ENCODE assay signal across 12 cellular contexts in genomic region chr4:151358266-151358665, GRCh38. TPM values are rescaled to one million over a fixed set of nuclear protein-coding genes. Genes with fewer than 3 reads are reported as not detected.
"Had no signal": no experiment of that assay in that cellular context is flagged by ENCODE, and none has a peak within 500 bp of the region (broad histone marks: within the 10 kb centered on the region; RNA-seq: fewer than 3 reads in every experiment).

No MANE protein-coding gene starts in this region.

- H3K27ac Mint-ChIP-seq: activated B cell treated with CpG ODN at 0.5 μM for 24 hours; nephron; T-helper 1 cell treated with Interleukin-12 subunit alpha and Interleukin-12 subunit beta and Interleukin-4 antibody, amounts not matched to agents 30 μg/mL and 1 μg/mL, for 36 hours had no signal

- H3K27ac ChIP-seq: skin epidermis, stomach, thyroid gland had no signal

- H3K27me3 ChIP-seq: stomach, thyroid gland had no signal

- ATAC-seq: left lobe of liver, SK-N-SH treated with all-trans-retinoic acid at 6 μM for 48 hours had no signal

- H3K4me3 ChIP-seq: skin epidermis, stomach, thyroid gland had no signal

- DNase-seq: activated B cell treated with CpG ODN at 0.5 μM for 24 hours; activated CD4-positive, alpha-beta T cell treated with anti-CD3 and anti-CD28 coated beads, Interleukin-2, amount 50 U/mL, for 1 hour; activated naive CD4-positive, alpha-beta T cell treated with anti-CD3 and anti-CD28 coated beads, Interleukin-2, amount 50 U/mL, for 16 hours; mammary epithelial cell; stimulated activated CD4-positive, alpha-beta T cell treated with anti-CD3 and anti-CD28 coated beads, Interleukin-4, amount 100 ng/mL, for 4 hours; stomach; thyroid gland had no signal

- H3K9me3 ChIP-seq: stomach, thyroid gland had no signal

- H3K9me3 Mint-ChIP-seq: activated B cell treated with CpG ODN at 0.5 μM for 24 hours; nephron; T-helper 1 cell treated with Interleukin-12 subunit alpha and Interleukin-12 subunit beta and Interleukin-4 antibody, amounts not matched to agents 30 μg/mL and 1 μg/mL, for 36 hours had no signal

- H3K36me3 ChIP-seq: stomach, thyroid gland had no signal

- H3K4me1 ChIP-seq: thyroid gland had no signal

RNA-seq across cellular contexts. Expression of gene SH3D19, which starts 32.9 kb away (rescaled TPM):
- total RNA-seq: activated B cell treated with CpG ODN at 0.5 μM for 24 hours had no signal
